ENCODE assay signal across 23 cellular contexts in genomic region chr3:13865106-13865505, GRCh38. TPM values are rescaled to one million over a fixed set of nuclear protein-coding genes. Genes with fewer than 3 reads are reported as not detected.
"Had no signal": no experiment of that assay in that cellular context is flagged by ENCODE, and none has a peak within 500 bp of the region (broad histone marks: within the 10 kb centered on the region; RNA-seq: fewer than 3 reads in every experiment).

No MANE protein-coding gene starts in this region.

- H3K36me3 ChIP-seq: prostate gland, stomach, upper lobe of right lung had no signal

- H3K4me3 ChIP-seq: prostate gland, stomach, testis, upper lobe of right lung had no signal

- H3K27ac ChIP-seq: foreskin keratinocyte, prostate gland, stomach, testis, upper lobe of right lung had no signal

- H3K27me3 ChIP-seq: foreskin keratinocyte, testis had no signal

- ATAC-seq: foreskin keratinocyte, right cardiac atrium, SK-N-SH treated with all-trans-retinoic acid at 6 μM for 48 hours, upper lobe of right lung had no signal

- H3K4me1 Mint-ChIP-seq: nephron progenitor cell had no signal

- H3K4me3 Mint-ChIP-seq: brain; dendritic cell treated with granulocyte-macrophage colony-stimulating factor and Interleukin-4, amounts not matched to agents 40 ng/mL and 50 ng/mL, for 4 days; nephron progenitor cell had no signal

- H3K9me3 ChIP-seq: prostate gland, stomach, testis, upper lobe of right lung had no signal

- DNase-seq: activated CD8-positive, alpha-beta memory T cell treated with anti-CD3 and anti-CD28 coated beads for 24 hours; activated naive CD4-positive, alpha-beta T cell; amygdala; central memory CD4-positive, alpha-beta T cell; effector memory CD8-positive, alpha-beta T cell; foreskin keratinocyte; kidney glomerular epithelial cell; mesendoderm; nephron progenitor cell; right cardiac atrium; SHP77 treated with DMSO at 0.1 percent for 48 hours; small intestine; stimulated activated CD4-positive, alpha-beta T cell treated with anti-CD3 and anti-CD28 coated beads, Interleukin-4, amount 100 ng/mL, for 4 hours; stimulated activated CD8-positive, alpha-beta memory T cell treated with anti-CD3 and anti-CD28 coated beads, Interleukin-4, amount 100 ng/mL, for 48 hours; stomach; testis; upper lobe of right lung had no signal

- H3K27ac Mint-ChIP-seq: dendritic cell treated with granulocyte-macrophage colony-stimulating factor and Interleukin-4, amounts not matched to agents 40 ng/mL and 50 ng/mL, for 4 days; nephron progenitor cell had no signal

- H3K9me3 Mint-ChIP-seq: brain; dendritic cell treated with granulocyte-macrophage colony-stimulating factor and Interleukin-4, amounts not matched to agents 40 ng/mL and 50 ng/mL, for 4 days; effector memory CD8-positive, alpha-beta T cell; nephron progenitor cell had no signal

- H3K4me1 ChIP-seq: prostate gland, stomach, testis, upper lobe of right lung had no signal

RNA-seq across cellular contexts. Expression of gene WNT7A, which starts 14.8 kb away (rescaled TPM):
- total RNA-seq: liver, omental fat pad, right cardiac atrium, stomach had no signal
